Comparison of ENCODE assay signal across 25 cellular contexts in the genomic region with DNA sequence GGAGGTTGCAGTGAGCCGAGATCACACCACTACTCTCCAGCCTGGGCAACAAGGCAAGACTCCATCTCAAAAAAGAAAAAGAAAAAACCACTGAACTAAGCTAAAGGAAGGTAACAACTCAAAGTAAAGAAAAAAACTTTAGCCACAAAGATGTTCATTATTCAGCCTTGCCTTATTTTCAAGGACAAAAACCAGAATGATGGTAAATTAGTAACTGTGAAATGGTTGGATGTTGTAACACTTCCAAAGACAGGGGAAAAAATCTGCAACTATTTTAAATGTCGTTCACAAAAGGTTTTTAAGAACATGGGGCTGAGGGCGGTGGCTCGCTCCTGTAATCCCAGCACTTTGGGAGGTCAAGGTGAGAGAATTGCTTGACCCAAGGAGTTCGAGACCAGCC. TPM values are rescaled to one million over a fixed set of nuclear protein-coding genes. Genes with fewer than 3 reads are reported as not detected.
DNase-seq lines count a peak whose midpoint lies in the region; ATAC-seq, FAIRE-seq and TF ChIP-seq lines count a peak whose summit lies in the region.
"Had no signal": no experiment of that assay in that cellular context is flagged by ENCODE, and none has a peak within 500 bp of the region (broad histone marks: within the 10 kb centered on the region; RNA-seq: fewer than 3 reads in every experiment).

No MANE protein-coding gene starts in this region.

- H2AFZ ChIP-seq in HepG2 (ENCODE audit: low read length), result no peak overlapping the region
- no peak overlapping the region for H2AFZ ChIP-seq in SU-DHL-6 (ENCODE audit: low read depth, low read length, severe bottlenecking)
- H2AFZ ChIP-seq in mesenchymal stem cell (ENCODE audit: low read depth, low read length), result no peak overlapping the region

- no peak for FAIRE-seq in HepG2 (lab: Jason Lieb, UNC)

- H2BK12ac ChIP-seq in mesenchymal stem cell (ENCODE audit: low read length in 2 of 2), result no peak overlapping the region

- no TSS peak for BruUV-seq in HepG2 (replicated peaks; lab: Mats Ljungman, UMichigan)

- H3F3A ChIP-seq in SU-DHL-6 (ENCODE audit: insufficient read depth), result peaks cover 85% of the 10 kb centered on the region

- H3K9ac ChIP-seq in HepG2 (ENCODE audit: insufficient read depth, low read depth, low read length), result no peak overlapping the region
- H3K9ac ChIP-seq in SU-DHL-6 (ENCODE audit: low read length), result peak overlapping the region; percentile 89
- no peak overlapping the region for H3K9ac ChIP-seq in mesenchymal stem cell (ENCODE audit: low read length)

- no peak overlapping the region for H3K23ac ChIP-seq in mesenchymal stem cell (ENCODE audit: low read length in 2 of 2)

- intact Hi-C loops in HepG2 (cut with micrococcal nuclease; ENCODE audit: unreplicated experiment), result no loop called here
- intact Hi-C loops in right lobe of liver (cut with DNase I), result no loop called here

- H4K91ac ChIP-seq in mesenchymal stem cell (ENCODE audit: low read length), result no peak overlapping the region

- H3K4me3 ChIP-seq in HepG2 (replicated peaks in 1 of 3; ENCODE audit: insufficient read depth in 1 of 3, low read depth in 2 of 3, low read length in 3 of 3), result no peak overlapping the region
- no peak overlapping the region for H3K4me3 ChIP-seq in right lobe of liver
- peak overlapping the region; percentile 31 for H3K4me3 ChIP-seq in SU-DHL-6 (ENCODE audit: insufficient read depth, low read length, poor library complexity, severe bottlenecking)
- no peak overlapping the region for H3K4me3 ChIP-seq in mesenchymal stem cell (ENCODE audit: insufficient read depth in 1 of 2, low read depth in 1 of 2, low read length in 2 of 2)
- H3K4me3 ChIP-seq: MG63, Peyer's patch, SJCRH30 had no signal

- H4K20me1 ChIP-seq in HepG2 (ENCODE audit: insufficient read depth, low read length) (no peaks in the 10 kb centered on the region), SU-DHL-6 (ENCODE audit: low read depth, low read length) (no peaks in the 10 kb centered on the region)

- peak overlapping the region; percentile 34; the same call in 1 of the 2 replicates for H3K4me2 ChIP-seq in HepG2 (ENCODE audit: low read depth, low read length)
- H3K4me2 ChIP-seq in SU-DHL-6 (ENCODE audit: low read depth, low read length, poor library complexity, severe bottlenecking), result peak overlapping the region; percentile 100
- H3K4me2 ChIP-seq in mesenchymal stem cell (ENCODE audit: low read length, poor library complexity, severe bottlenecking), result no peak overlapping the region

- H3K27me3 ChIP-seq in HepG2 (ENCODE audit: control insufficient read depth in 1 of 2, insufficient read depth in 2 of 2, low read length in 2 of 2) (no peaks in the 10 kb centered on the region), right lobe of liver (no peaks in the 10 kb centered on the region), SU-DHL-6 (ENCODE audit: low read length) (no peaks in the 10 kb centered on the region), mesenchymal stem cell (ENCODE audit: control insufficient read depth in 1 of 2, insufficient read depth in 1 of 2, low read length in 2 of 2) (no peaks in the 10 kb centered on the region)
- H3K27me3 ChIP-seq: MG63, Peyer's patch, SJCRH30 had no signal

- H3K27ac ChIP-seq in HepG2 (ENCODE audit: extremely low read length, insufficient read depth, low read length) (no peak overlapping the region), right lobe of liver (no peak overlapping the region), SU-DHL-6 (ENCODE audit: low read depth, low read length) (peak overlapping the region; percentile 100), mesenchymal stem cell (ENCODE audit: low read length, poor library complexity, severe bottlenecking) (peak overlapping the region; percentile 23)
- H3K27ac ChIP-seq: 22Rv1, C4-2B, SJCRH30 had no signal

- no peaks in the 10 kb centered on the region for H3K9me3 ChIP-seq in HepG2 (ENCODE audit: low read length)
- H3K9me3 ChIP-seq in right lobe of liver, result no peaks in the 10 kb centered on the region
- H3K9me3 ChIP-seq in SU-DHL-6 (ENCODE audit: insufficient read depth, low read length), result no peaks in the 10 kb centered on the region
- no peaks in the 10 kb centered on the region for H3K9me3 ChIP-seq in mesenchymal stem cell (ENCODE audit: control insufficient read depth, low read length)
- H3K9me3 ChIP-seq: MG63, Peyer's patch, SJCRH30 had no signal

- ATAC-seq in HepG2, result peak; percentile 59
- ATAC-seq in right lobe of liver, result no peak

- TF ChIP-seq RAD21 in HepG2 (CRISPR knock-in tag; IDR thresholded peaks at IDR 0.05), result no peak

- H3K4ac ChIP-seq in mesenchymal stem cell (ENCODE audit: low read depth in 1 of 2, low read length in 2 of 2), result no peak overlapping the region

- TF ChIP-seq POLR2A in HepG2 (IDR thresholded peaks at IDR 0.05; ENCODE audit: insufficient read depth in 1 of 2, low read depth in 2 of 2, low read length in 2 of 2) (no peak), right lobe of liver (IDR thresholded peaks at IDR 0.05) (no peak)

- H3K79me1 ChIP-seq in mesenchymal stem cell (replicated peaks; ENCODE audit: low read length, poor library complexity, severe bottlenecking), result peaks cover 8% of the 10 kb centered on the region

- no peak overlapping the region for H4K8ac ChIP-seq in mesenchymal stem cell (ENCODE audit: low read length)

- no peaks in the 10 kb centered on the region for H3K9me2 ChIP-seq in SU-DHL-6 (replicated peaks; ENCODE audit: insufficient read depth, low read length)

- no peak overlapping the region for H3K14ac ChIP-seq in mesenchymal stem cell (ENCODE audit: low read length in 2 of 2)

- CTCF ChIA-PET in HepG2 (lab: Yijun Ruan, JAX; ENCODE audit: low intra/inter-chr PET ratio, low total read pairs), result no interaction called here

- TF ChIP-seq EP300 in HepG2 (IDR thresholded peaks at IDR 0.05; ENCODE audit: low read depth in 2 of 2, low read length in 2 of 2) (no peak), HepG2 (CRISPR knock-in tag; IDR thresholded peaks at IDR 0.05; ENCODE audit: borderline replicate concordance) (no peak)

- H2BK15ac ChIP-seq in mesenchymal stem cell (ENCODE audit: low read depth, poor library complexity, severe bottlenecking), result no peak overlapping the region

- POLR2A ChIA-PET in HepG2 (lab: Yijun Ruan, JAX), result interaction anchor here (2.2 kb wide), 1 partner anchor 10 kb away, joined by 17 read pairs; a partner anchor contains a TSS

- 72% methylated on average over 5 of the region's 5 CpGs for WGBS in HepG2 (ENCODE audit: low lambda C conversion rate)
- 82% methylated on average over 4 of the region's 5 CpGs for WGBS in right lobe of liver (ENCODE audit: insufficient coverage, low coverage, low lambda C conversion rate, missing lambda C conversion rate)
- WGBS in mesenchymal stem cell, result 90% methylated on average over 5 of the region's 5 CpGs

- H2BK120ac ChIP-seq in mesenchymal stem cell (ENCODE audit: low read depth, low read length), result no peak overlapping the region

- H3K4me1 ChIP-seq in HepG2 (ENCODE audit: insufficient read depth, low read length), result peaks cover 27% of the 10 kb centered on the region
- peaks cover 0 to 7% (median 0%) of the 10 kb centered on the region in 4 donors for H3K4me1 ChIP-seq in right lobe of liver
- H3K4me1 ChIP-seq in mesenchymal stem cell (ENCODE audit: control insufficient read depth, insufficient read depth, low read depth, low read length), result peaks cover 19% of the 10 kb centered on the region
- H3K4me1 ChIP-seq: SJCRH30 had no signal

- no peak overlapping the region for H3K18ac ChIP-seq in mesenchymal stem cell (ENCODE audit: low read depth in 1 of 2, low read length in 2 of 2)

- H2BK5ac ChIP-seq in mesenchymal stem cell (ENCODE audit: low read depth, low read length, poor library complexity, severe bottlenecking), result no peak overlapping the region

- peak overlapping the region; percentile 86 for H2AK5ac ChIP-seq in mesenchymal stem cell (ENCODE audit: low read length, severe bottlenecking)

- DNase-seq in HepG2 (ENCODE audit: low spot score) (no peak), right lobe of liver (no peak), mesenchymal stem cell (no peak), NCI-H1105 treated with DMSO at 0.1 percent for 48 hours (lab: John Stamatoyannopoulos, UW) (no peak), amniotic stem cell (lab: John Stamatoyannopoulos, UW) (no peak), globus pallidus (ENCODE audit: low spot score) (no peak), dermis blood vessel endothelial cell (no peak)
- DNase-seq: ACHN; Calu3; CD8-positive, alpha-beta memory T cell; DMS153; GDM1; H7; MG63; NCI-H1048; NCI-H1436 treated with DMSO at 0.1 percent for 48 hours; NCI-H1930; NCI-H2227 treated with DMSO at 0.1 percent for 48 hours; NCI-H510A; NK-92 treated with Interleukin-12 subunit alpha and Interleukin-12 subunit beta, amount 100 ng/mL, for 24 hours; Peyer's patch; SJCRH30 had no signal

- H3K36me3 ChIP-seq in HepG2 (replicated peaks in 1 of 2; ENCODE audit: control insufficient read depth in 1 of 2, insufficient read depth in 2 of 2, low read length in 2 of 2) (peaks cover 1 to 11% of the 10 kb centered on the region in 2 experiments; a peak in 1 of 5 replicates), right lobe of liver (no peaks in the 10 kb centered on the region), SU-DHL-6 (ENCODE audit: low read length) (peaks cover 5% of the 10 kb centered on the region), mesenchymal stem cell (ENCODE audit: control insufficient read depth in 1 of 2, insufficient read depth in 2 of 2, low read depth in 1 of 2, low read length in 2 of 2) (peaks cover 0 to 8% of the 10 kb centered on the region in 2 experiments)
- H3K36me3 ChIP-seq: SJCRH30 had no signal

- TF ChIP-seq CTCF in HepG2 (CRISPR knock-in tag; IDR thresholded peaks at IDR 0.05) (no peak), right lobe of liver (IDR thresholded peaks at IDR 0.05) (no peak), SU-DHL-6 (IDR thresholded peaks at IDR 0.05; ENCODE audit: insufficient read depth, low read length, poor library complexity, severe bottlenecking) (no peak)

- H3K79me2 ChIP-seq in HepG2 (ENCODE audit: insufficient read depth, low read length) (peaks cover 65% of the 10 kb centered on the region), SU-DHL-6 (ENCODE audit: insufficient read depth, low read length) (peaks cover 84% of the 10 kb centered on the region)

- in situ Hi-C loops in HepG2 (cut with HindIII; ENCODE audit: extremely low pct_ligation_motif_present, low pct_unique_long_range_greater_than_20kb), result no loop called here

RNA-seq across cellular contexts. Expression of a gene that starts 10.1 kb away (rescaled TPM):
- total RNA-seq in HepG2 (2016; rRNA removed; fragmentation: Illumina TruSeq; extraction: Trizol), result 18.5 and 33.4 TPM in 2 replicates
- total RNA-seq in HepG2 (2016; cell fraction: cytosol; rRNA removed; fragmentation: Illumina TruSeq; extraction: Trizol; ENCODE audit: low read depth), result 10.8 TPM in 2 replicates
- 17.9 and 33.4 TPM in 2 replicates for total RNA-seq in HepG2 (2016; cell fraction: insoluble cytoplasmic fraction; rRNA removed; fragmentation: Illumina TruSeq; extraction: Trizol)
- total RNA-seq in HepG2 (2016; cell fraction: membrane; rRNA removed; fragmentation: Illumina TruSeq; extraction: Trizol), result 9.7 and 11.1 TPM in 2 replicates
- 38.0 and 48.8 TPM in 2 replicates for total RNA-seq in HepG2 (2016; cell fraction: nucleus; rRNA removed; fragmentation: Illumina TruSeq; extraction: Trizol)
- 6.5 and 8.3 TPM in 2 replicates for polyA plus RNA-seq in HepG2 (2011; rRNA removed)
- 5.1 and 5.6 TPM in 2 replicates for polyA plus RNA-seq in HepG2 (2011; cell fraction: cytosol; rRNA removed)
- 8.8 and 9.4 TPM in 2 replicates for polyA plus RNA-seq in HepG2 (2011; cell fraction: nucleus; rRNA removed)
- polyA plus RNA-seq in HepG2 (2012), result 17.9 and 24.2 TPM in 2 replicates
- 0.97 and 1.1 TPM in 2 replicates for polyA plus RNA-seq in HepG2 (2016; cell fraction: cytosol; fragmentation: Illumina TruSeq; extraction: Trizol; ENCODE audit: low read depth)
- 9.7 and 10.5 TPM in 2 replicates for polyA plus RNA-seq in HepG2 (2016; cell fraction: insoluble cytoplasmic fraction; fragmentation: Illumina TruSeq; extraction: Trizol; ENCODE audit: low read depth)
- 2.6 and 3.0 TPM in 2 replicates for polyA plus RNA-seq in HepG2 (2016; cell fraction: membrane; fragmentation: Illumina TruSeq; extraction: Trizol; ENCODE audit: low read depth)
- 34.9 and 37.9 TPM in 2 replicates for polyA plus RNA-seq in HepG2 (2016; cell fraction: nucleus; fragmentation: Illumina TruSeq; extraction: Trizol; ENCODE audit: insufficient read depth, low read depth)
- 12.1 and 17.0 TPM in 2 replicates for polyA minus RNA-seq in HepG2 (2011; rRNA and poly(A)+ RNA removed; ENCODE audit: low replicate concordance)
- polyA minus RNA-seq in HepG2 (2011; cell fraction: cytosol; rRNA and poly(A)+ RNA removed), result 6.2 and 8.7 TPM in 2 replicates
- 31.7 and 39.2 TPM in 2 replicates for polyA minus RNA-seq in HepG2 (2011; cell fraction: nucleus; rRNA and poly(A)+ RNA removed)
- 10 to 100 TPM in 1 of 6 experiments, 1 to 10 TPM in 5; 5.1 to 11.7 (median 6.6) TPM for total RNA-seq in right lobe of liver
- 29.8 TPM for polyA plus RNA-seq in mesenchymal stem cell (2013, experiment 1 of 2)
- polyA plus RNA-seq in mesenchymal stem cell (2013, experiment 2 of 2), result 29.7 TPM
- 54.0 and 65.0 TPM in 2 replicates for total RNA-seq in dermis blood vessel endothelial cell

Comparison
In these comparisons a context has a peak if more than half of its experiments do, and no peak if none do; other contexts are left out.
1. H3K27ac ChIP-seq: peak in SU-DHL-6 (single experiment) and mesenchymal stem cell (single experiment); none in HepG2 (single experiment) and right lobe of liver (0 of 3).